8 cellular contexts compared by ENCODE assay signal in genomic region chr2:130181338-130181879, GRCh38. TPM values are rescaled to one million over a fixed set of nuclear protein-coding genes. Genes with fewer than 3 reads are reported as not detected.
DNase-seq lines count a peak whose midpoint lies in the region; ATAC-seq and TF ChIP-seq lines count a peak whose summit lies in the region.

Gene SMPD4 (minus strand): TSS chr2:130181602. CDS start chr2:130176592, 5,010 bp downstream.

- peak within 1 kb of the TSS; percentile 95 for H3K9ac ChIP-seq in PC-3 (ENCODE audit: low read length)

- POLR2A ChIA-PET in PC-3 (lab: Charles Lee; ENCODE audit: unreplicated experiment): interaction anchor here (0.5 to 0.7 kb wide), 3 partner anchors 60 to 911 kb away, joined by 3 to 6 read pairs (median 5); no protein-coding TSS in a partner anchor

- peak within 1 kb of the TSS; percentile 95 for H3K4me3 ChIP-seq in PC-3 (ENCODE audit: low read length)

- peak within 1 kb of the TSS; percentile 69 for H3K27ac ChIP-seq in PC-3 (ENCODE audit: low read length)
- H3K27ac ChIP-seq in epithelial cell of prostate: peak within 1 kb of the TSS; percentile 58

- H3K4me2 ChIP-seq in PC-3 (ENCODE audit: low read length): peak within 1 kb of the TSS; percentile 93

- H3K9me2 ChIP-seq in PC-3 (replicated peaks; ENCODE audit: low read length): no peaks in the 10 kb centered on the region

- CTCF ChIA-PET in PC-3 (lab: Charles Lee): interaction anchor here (0.6 to 0.8 kb wide), 2 partner anchors 135 to 161 kb away, joined by 4 to 5 read pairs; a partner anchor contains a TSS

- H3K4me1 ChIP-seq in PC-3 (ENCODE audit: insufficient read depth, low read length): peaks cover 13% of the 10 kb centered on the region

- H2AFZ ChIP-seq in PC-3 (ENCODE audit: low read length): peak within 1 kb of the TSS; percentile 93

- peak; percentile 61 for ATAC-seq in GM21576 (IDR thresholded peaks at IDR 0.05; ENCODE audit: unreplicated experiment)
- peak; percentile 58 for ATAC-seq in PC-3

- no peak for TF ChIP-seq RAD21 in Ishikawa (IDR thresholded peaks at IDR 0.05; ENCODE audit: low read depth)

- H3K79me2 ChIP-seq in PC-3 (ENCODE audit: low read length): peaks cover 76% of the 10 kb centered on the region

- no peaks in the 10 kb centered on the region for H3K9me3 ChIP-seq in PC-3 (ENCODE audit: low read length)

- no TSS peak for BruUV-seq in PC-3 (replicated peaks; lab: Mats Ljungman, UMichigan)

- no peak for TF ChIP-seq CTCF in PC-3 (conservative IDR thresholded peaks at IDR 0.05; ENCODE audit: low read depth, low read length)

- no peaks in the 10 kb centered on the region for H3K27me3 ChIP-seq in PC-3 (ENCODE audit: low read length)

- TF ChIP-seq EP300 in Ishikawa (IDR thresholded peaks at IDR 0.05; ENCODE audit: borderline replicate concordance): no peak

- H3K36me3 ChIP-seq in PC-3 (ENCODE audit: low read depth, low read length): no peaks in the 10 kb centered on the region; the same call in 1 of the 2 replicates

- no peaks in the 10 kb centered on the region for H3F3A ChIP-seq in PC-3 (ENCODE audit: low read length, unreplicated experiment)

- 0 out of 2 replicates have a peak, but pooled peaks cover 5% of the 10 kb centered on the region for H4K20me1 ChIP-seq in PC-3 (ENCODE audit: low read length)

- intact Hi-C loops in PC-3 (cut with micrococcal nuclease): loop anchor here (1.0 kb wide), 1 partner anchor 60 kb away; no protein-coding TSS in a partner anchor

- DNase-seq in DMS 273 (lab: John Stamatoyannopoulos, UW; ENCODE audit: unreplicated experiment): peak; percentile 98
- peak; percentile 93 for DNase-seq in PC-3
- DNase-seq in activated T-cell treated with anti-CD3 and anti-CD28 coated beads for 48 hours (ENCODE audit: low read depth): peak; percentile 96
- peak; percentile 73 for DNase-seq in epithelial cell of prostate (ENCODE audit: low read depth, low spot score)
- DNase-seq in mucosa of gallbladder (ENCODE audit: low spot score): peak; percentile 98
- peak; percentile 95 to 96 for DNase-seq in stimulated activated CD8-positive, alpha-beta memory T cell treated with anti-CD3 and anti-CD28 coated beads, Interleukin-4, amount 100 ng/mL, for 4 hours (ENCODE audit: low read depth in 2 of 2, low spot score in 1 of 2)

TF ChIP-seq in Ishikawa, 13 proteins besides CTCF, POLR2A, EP300 and RAD21:
- TF ChIP-seq, protein P1, sequence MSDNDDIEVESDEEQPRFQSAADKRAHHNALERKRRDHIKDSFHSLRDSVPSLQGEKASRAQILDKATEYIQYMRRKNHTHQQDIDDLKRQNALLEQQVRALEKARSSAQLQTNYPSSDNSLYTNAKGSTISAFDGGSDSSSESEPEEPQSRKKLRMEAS (IDR thresholded peaks at IDR 0.05): peak; percentile 83
- no peak for TF ChIP-seq ZBTB7A (IDR thresholded peaks at IDR 0.05; ENCODE audit: low read depth)
- TF ChIP-seq EGR1 (IDR thresholded peaks at IDR 0.05): peak; percentile 74; the same call in 1 of the 2 replicates
- peak; percentile 98 for TF ChIP-seq YY1 (IDR thresholded peaks at IDR 0.05; ENCODE audit: low read depth)
- no peak for TF ChIP-seq CEBPB (IDR thresholded peaks at IDR 0.05)
- TF ChIP-seq FOXM1 (IDR thresholded peaks at IDR 0.05; ENCODE audit: borderline replicate concordance, low read depth): peak; percentile 56; the same call in 1 of the 2 replicates
- TF ChIP-seq TEAD4 (IDR thresholded peaks at IDR 0.05): 0 out of 2 replicates have a peak, but pooled peaks have one; percentile 31
- peak; percentile 95 for TF ChIP-seq CREB1 (IDR thresholded peaks at IDR 0.05; ENCODE audit: low read depth)
- no peak for TF ChIP-seq TCF12 (IDR thresholded peaks at IDR 0.05; ENCODE audit: low read depth)
- TF ChIP-seq TAF1 (IDR thresholded peaks at IDR 0.05; ENCODE audit: low read depth): peak; percentile 85
- no peak for TF ChIP-seq REST (IDR thresholded peaks at IDR 0.05; ENCODE audit: low read depth)
- no peak for TF ChIP-seq NFIC (IDR thresholded peaks at IDR 0.05)
- TF ChIP-seq USF1 (IDR thresholded peaks at IDR 0.05): peak; percentile 47

RNA-seq across cellular contexts. Expression of gene SMPD4, which starts in this region (rescaled TPM):
- total RNA-seq in PC-3 (2014; rRNA removed) (64.4 and 82.2 TPM in 2 replicates), mucosa of gallbladder (42.1 TPM)

Comparison
In these comparisons a context has a peak if more than half of its experiments do, and no peak if none do; other contexts are left out.
1. Peak in every context shown above with its lines: DNase-seq, ATAC-seq, H3K4me3 ChIP-seq and H3K27ac ChIP-seq.